ENCODE assay signal across 21 cellular contexts in the genomic region with DNA sequence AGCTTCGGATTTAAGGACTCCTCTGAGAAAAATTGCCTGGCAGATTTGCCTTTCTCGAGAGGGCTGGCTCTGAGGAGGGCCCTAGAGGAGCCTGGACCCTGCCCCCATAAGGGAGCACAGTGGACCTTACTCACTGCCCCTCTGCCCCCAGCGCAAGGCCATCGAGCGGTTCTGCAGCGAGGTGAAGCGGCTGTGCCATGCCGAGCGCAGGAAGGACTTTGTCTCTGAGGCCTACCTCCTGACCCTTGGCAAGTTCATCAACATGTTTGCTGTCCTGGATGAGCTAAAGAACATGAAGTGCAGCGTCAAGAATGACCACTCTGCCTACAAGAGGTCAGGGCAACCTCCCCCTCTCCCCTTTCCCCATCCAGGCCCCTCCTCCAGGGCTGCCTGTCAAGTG. TPM values are rescaled to one million over a fixed set of nuclear protein-coding genes. Genes with fewer than 3 reads are reported as not detected.
DNase-seq lines count a peak whose midpoint lies in the region; ATAC-seq, FAIRE-seq and TF ChIP-seq lines count a peak whose summit lies in the region.
"Had no signal": no experiment of that assay in that cellular context is flagged by ENCODE, and none has a peak within 500 bp of the region (broad histone marks: within the 10 kb centered on the region; RNA-seq: fewer than 3 reads in every experiment).

No MANE protein-coding gene starts in this region.

- H3K79me1 ChIP-seq in neuronal stem cell (ENCODE audit: low read depth, low read length): no peaks in the 10 kb centered on the region

- H3K4me3 Mint-ChIP-seq in activated CD4-positive, alpha-beta T cell treated with anti-CD3 and anti-CD28 coated beads for 36 hours: no peak overlapping the region
- no peak overlapping the region for H3K4me3 Mint-ChIP-seq in T-helper 17 cell

- TF ChIP-seq POLR2A in HepG2 (IDR thresholded peaks at IDR 0.05; ENCODE audit: insufficient read depth in 1 of 2, low read depth in 2 of 2, low read length in 2 of 2): no peak

- H4K8ac ChIP-seq in neuronal stem cell (ENCODE audit: low read depth, low read length): no peak overlapping the region

- H3K27me3 ChIP-seq in HepG2 (ENCODE audit: control insufficient read depth in 1 of 2, insufficient read depth in 2 of 2, low read length in 2 of 2): no peaks in the 10 kb centered on the region
- H3K27me3 ChIP-seq in neuronal stem cell (ENCODE audit: control insufficient read depth in 3 of 3, insufficient read depth in 3 of 3, low read depth in 1 of 3, low read length in 3 of 3): no peaks in the 10 kb centered on the region
- no peaks in the 10 kb centered on the region for H3K27me3 ChIP-seq in WERI-Rb-1 (ENCODE audit: insufficient read depth, low read depth, severe bottlenecking)

- H3K79me2 ChIP-seq in HepG2 (ENCODE audit: insufficient read depth, low read length): no peaks in the 10 kb centered on the region

- H3K4me1 Mint-ChIP-seq in activated CD4-positive, alpha-beta T cell treated with anti-CD3 and anti-CD28 coated beads for 36 hours: peaks cover 42% of the 10 kb centered on the region
- peaks cover 49% of the 10 kb centered on the region for H3K4me1 Mint-ChIP-seq in T-helper 17 cell

- no peak overlapping the region for H3K14ac ChIP-seq in neuronal stem cell (ENCODE audit: low read length)

- no peak for TF ChIP-seq CTCF in HepG2 (CRISPR knock-in tag; IDR thresholded peaks at IDR 0.05)
- TF ChIP-seq CTCF in WERI-Rb-1 (IDR thresholded peaks at IDR 0.05; ENCODE audit: low read depth, low read length): no peak

- H3K36me3 Mint-ChIP-seq in activated CD4-positive, alpha-beta T cell treated with anti-CD3 and anti-CD28 coated beads for 36 hours (ENCODE audit: low read depth): peaks cover 76% of the 10 kb centered on the region
- peaks cover 9% of the 10 kb centered on the region for H3K36me3 Mint-ChIP-seq in T-helper 17 cell (ENCODE audit: low read depth)

- TF ChIP-seq EP300 in HepG2 (IDR thresholded peaks at IDR 0.05; ENCODE audit: low read depth in 2 of 2, low read length in 2 of 2) (no peak), HepG2 (CRISPR knock-in tag; IDR thresholded peaks at IDR 0.05; ENCODE audit: borderline replicate concordance) (no peak)

- no peak for ATAC-seq in activated CD4-positive, alpha-beta T cell treated with anti-CD3 and anti-CD28 coated beads for 36 hours
- ATAC-seq in T-helper 17 cell: no peak
- ATAC-seq in HepG2: no peak; the same call in 2 of the 3 replicates
- no peak for ATAC-seq in GM19035 (IDR thresholded peaks at IDR 0.05; ENCODE audit: unreplicated experiment)
- ATAC-seq in HG02970 (IDR thresholded peaks at IDR 0.05; ENCODE audit: low FRiP score, unreplicated experiment): no peak

- peak overlapping the region; percentile 38 for H3K27ac ChIP-seq in HepG2 (ENCODE audit: extremely low read length, insufficient read depth, low read length)
- no peak overlapping the region for H3K27ac ChIP-seq in neuronal stem cell (replicated peaks; ENCODE audit: low read length)
- no peak overlapping the region for H3K27ac ChIP-seq in WERI-Rb-1
- H3K27ac ChIP-seq: 22Rv1 had no signal

- H2BK12ac ChIP-seq in neuronal stem cell (ENCODE audit: low read length): no peak overlapping the region

- peaks cover 8 to 23% of the 10 kb centered on the region in 2 experiments; a peak in 4 of 5 replicates for H3K36me3 ChIP-seq in HepG2 (replicated peaks in 1 of 2; ENCODE audit: control insufficient read depth in 1 of 2, insufficient read depth in 2 of 2, low read length in 2 of 2)
- peaks cover 21 to 97% of the 10 kb centered on the region in 2 donors for H3K36me3 ChIP-seq in neuronal stem cell (replicated peaks in 1 of 2; ENCODE audit: control insufficient read depth in 2 of 2, insufficient read depth in 2 of 2, low read length in 2 of 2)
- H3K36me3 ChIP-seq in WERI-Rb-1: peaks cover 58% of the 10 kb centered on the region

- FAIRE-seq in HepG2 (lab: Jason Lieb, UNC): no peak
- FAIRE-seq: G401.6, RCC 7860 had no signal

- H3K4me2 ChIP-seq in HepG2 (ENCODE audit: low read depth, low read length) (no peak overlapping the region), neuronal stem cell (ENCODE audit: insufficient read depth, low read length, poor library complexity, severe bottlenecking) (no peak overlapping the region)

- no peak for DNase-seq in activated CD4-positive, alpha-beta T cell treated with anti-CD3 and anti-CD28 coated beads for 36 hours
- DNase-seq in activated CD4-positive, alpha-beta T cell treated with anti-CD3 and anti-CD28 coated beads, Interleukin-2, amount 50 U/mL, for 48 hours: no peak
- no peak for DNase-seq in T-helper 17 cell
- no peak for DNase-seq in HepG2 (ENCODE audit: low spot score)
- DNase-seq in neuronal stem cell (ENCODE audit: low spot score): no peak
- DNase-seq in WERI-Rb-1: no peak
- DNase-seq: DND-41, HCEC 1CT, KBM-7, MV-4-11, NCI-H1417, NCI-H1930, NCI-H2171, NCI-H446, NCI-H69, Right ventricle myocardium superior had no signal

- H3K4me3 ChIP-seq in HepG2 (replicated peaks in 1 of 3; ENCODE audit: insufficient read depth in 1 of 3, low read depth in 2 of 3, low read length in 3 of 3) (no peak overlapping the region), neuronal stem cell (ENCODE audit: low read length in 2 of 2) (no peak overlapping the region), WERI-Rb-1 (ENCODE audit: low read depth, low read length) (no peak overlapping the region)

- CTCF ChIA-PET in activated CD4-positive, alpha-beta T cell treated with anti-CD3 and anti-CD28 coated beads for 36 hours (lab: Charles Lee): interaction anchor here (0.6 to 3.6 kb wide), 6 partner anchors 21 to 60 kb away, joined by 3 to 19 read pairs (median 3); no protein-coding TSS in a partner anchor
- CTCF ChIA-PET in HepG2 (lab: Yijun Ruan, JAX; ENCODE audit: low intra/inter-chr PET ratio, low total read pairs): no interaction called here

- peak overlapping the region; percentile 47 for H3K27ac Mint-ChIP-seq in activated CD4-positive, alpha-beta T cell treated with anti-CD3 and anti-CD28 coated beads for 36 hours
- peak overlapping the region; percentile 95 for H3K27ac Mint-ChIP-seq in T-helper 17 cell

- in situ Hi-C loops in HepG2 (cut with HindIII; ENCODE audit: extremely low pct_ligation_motif_present, low pct_unique_long_range_greater_than_20kb): no loop called here

- H2BK15ac ChIP-seq in neuronal stem cell (ENCODE audit: low read length): no peak overlapping the region

- no peaks in the 10 kb centered on the region for H3K9me3 Mint-ChIP-seq in activated CD4-positive, alpha-beta T cell treated with anti-CD3 and anti-CD28 coated beads for 36 hours (ENCODE audit: low read depth)

- no peak for TF ChIP-seq RAD21 in HepG2 (CRISPR knock-in tag; IDR thresholded peaks at IDR 0.05)

- no peak overlapping the region for H2AK5ac ChIP-seq in neuronal stem cell (ENCODE audit: low read depth, low read length)

- no peak overlapping the region for H2BK5ac ChIP-seq in neuronal stem cell (ENCODE audit: low read length)

- H3K4me1 ChIP-seq in HepG2 (ENCODE audit: insufficient read depth, low read length) (0 out of 2 replicates have a peak, but pooled peaks cover 7% of the 10 kb centered on the region), neuronal stem cell (ENCODE audit: control insufficient read depth in 2 of 2, insufficient read depth in 1 of 2, low read depth in 1 of 2, low read length in 2 of 2) (no peaks in the 10 kb centered on the region)

- no peak overlapping the region for H3K23ac ChIP-seq in neuronal stem cell (ENCODE audit: low read depth, low read length, poor library complexity)

- no peak overlapping the region for H3K9ac ChIP-seq in HepG2 (ENCODE audit: insufficient read depth, low read depth, low read length)
- peak overlapping the region; percentile 1 for H3K9ac ChIP-seq in neuronal stem cell (ENCODE audit: low read depth, low read length, poor library complexity)

- intact Hi-C loops in activated CD4-positive, alpha-beta T cell treated with anti-CD3 and anti-CD28 coated beads for 36 hours (cut with DNase I, micrococcal nuclease): no loop called here
- intact Hi-C loops in HepG2 (cut with micrococcal nuclease; ENCODE audit: unreplicated experiment): no loop called here

- H3K9me3 ChIP-seq in T-helper 17 cell (ENCODE audit: control insufficient read depth, low read length, poor library complexity, severe bottlenecking): no peaks in the 10 kb centered on the region
- H3K9me3 ChIP-seq in HepG2 (ENCODE audit: low read length): no peaks in the 10 kb centered on the region
- H3K9me3 ChIP-seq in neuronal stem cell (replicated peaks in 1 of 2; ENCODE audit: control insufficient read depth in 2 of 2, insufficient read depth in 1 of 2, low read depth in 1 of 2, low read length in 2 of 2): no peaks in the 10 kb centered on the region
- H3K9me3 ChIP-seq in WERI-Rb-1 (ENCODE audit: severe bottlenecking): no peaks in the 10 kb centered on the region

- POLR2A ChIA-PET in activated CD4-positive, alpha-beta T cell treated with anti-CD3 and anti-CD28 coated beads for 36 hours (lab: Charles Lee): interaction anchor here (0.5 to 0.6 kb wide), 2 partner anchors 56 to 111 kb away, joined by 3 read pairs; no protein-coding TSS in a partner anchor
- POLR2A ChIA-PET in HepG2 (lab: Yijun Ruan, JAX): no interaction called here

- no peaks in the 10 kb centered on the region for H3K27me3 Mint-ChIP-seq in activated CD4-positive, alpha-beta T cell treated with anti-CD3 and anti-CD28 coated beads for 36 hours
- H3K27me3 Mint-ChIP-seq in T-helper 17 cell: no peaks in the 10 kb centered on the region

- no peak overlapping the region for H4K91ac ChIP-seq in neuronal stem cell (ENCODE audit: low read depth, low read length, poor library complexity)

- no peaks in the 10 kb centered on the region for H4K20me1 ChIP-seq in HepG2 (ENCODE audit: insufficient read depth, low read length)

- no peak overlapping the region for H2AFZ ChIP-seq in HepG2 (ENCODE audit: low read length)
- H2AFZ ChIP-seq in neuronal stem cell (ENCODE audit: low read length): no peak overlapping the region

- no peak overlapping the region for H3K18ac ChIP-seq in neuronal stem cell (ENCODE audit: low read length)

- H3K4ac ChIP-seq in neuronal stem cell (ENCODE audit: low read length): no peak overlapping the region

- 71% methylated on average over 2 of the region's 10 CpGs for WGBS in HepG2 (ENCODE audit: low lambda C conversion rate)
- WGBS in neuronal stem cell (ENCODE audit: extremely low coverage in 2 of 2, insufficient read length in 2 of 2, insufficient replicate concordance in 1 of 2), 2 donors: no CpG with 5 or more reads among the region's 10 CpGs

- H2BK120ac ChIP-seq in neuronal stem cell (ENCODE audit: low read depth, low read length): no peak overlapping the region

- no TSS peak for BruUV-seq in HepG2 (replicated peaks; lab: Mats Ljungman, UMichigan)

RNA-seq across cellular contexts. Expression of a gene that starts 34.6 kb away (rescaled TPM):
- total RNA-seq in activated CD4-positive, alpha-beta T cell treated with anti-CD3 and anti-CD28 coated beads for 36 hours: 100 to 1,000 TPM; 277 to 526 TPM
- total RNA-seq in T-helper 17 cell: 100 to 1,000 TPM; 363 to 389 TPM
- 30.3 and 40.2 TPM in 2 replicates for total RNA-seq in HepG2 (2016; rRNA removed; fragmentation: Illumina TruSeq; extraction: Trizol)
- total RNA-seq in HepG2 (2016; cell fraction: cytosol; rRNA removed; fragmentation: Illumina TruSeq; extraction: Trizol; ENCODE audit: low read depth): 13.4 and 13.7 TPM in 2 replicates
- 28.6 and 32.7 TPM in 2 replicates for total RNA-seq in HepG2 (2016; cell fraction: insoluble cytoplasmic fraction; rRNA removed; fragmentation: Illumina TruSeq; extraction: Trizol)
- total RNA-seq in HepG2 (2016; cell fraction: membrane; rRNA removed; fragmentation: Illumina TruSeq; extraction: Trizol): 33.5 TPM in 2 replicates
- total RNA-seq in HepG2 (2016; cell fraction: nucleus; rRNA removed; fragmentation: Illumina TruSeq; extraction: Trizol): 25.4 and 29.9 TPM in 2 replicates
- 22.5 and 22.6 TPM in 2 replicates for polyA plus RNA-seq in HepG2 (2011; rRNA removed)
- 20.3 and 24.1 TPM in 2 replicates for polyA plus RNA-seq in HepG2 (2011; cell fraction: cytosol; rRNA removed)
- 61.6 and 72.0 TPM in 2 replicates for polyA plus RNA-seq in HepG2 (2011; cell fraction: nucleus; rRNA removed)
- polyA plus RNA-seq in HepG2 (2012): 43.3 and 45.5 TPM in 2 replicates
- polyA plus RNA-seq in HepG2 (2016; cell fraction: cytosol; fragmentation: Illumina TruSeq; extraction: Trizol; ENCODE audit: low read depth): 14.6 and 15.8 TPM in 2 replicates
- polyA plus RNA-seq in HepG2 (2016; cell fraction: insoluble cytoplasmic fraction; fragmentation: Illumina TruSeq; extraction: Trizol; ENCODE audit: low read depth): 39.1 and 48.8 TPM in 2 replicates
- 33.6 and 33.7 TPM in 2 replicates for polyA plus RNA-seq in HepG2 (2016; cell fraction: membrane; fragmentation: Illumina TruSeq; extraction: Trizol; ENCODE audit: low read depth)
- polyA plus RNA-seq in HepG2 (2016; cell fraction: nucleus; fragmentation: Illumina TruSeq; extraction: Trizol; ENCODE audit: insufficient read depth, low read depth): 31.7 and 39.3 TPM in 2 replicates
- polyA minus RNA-seq in HepG2 (2011; rRNA and poly(A)+ RNA removed; ENCODE audit: low replicate concordance): 17.9 and 70.5 TPM in 2 replicates
- 16.3 and 22.5 TPM in 2 replicates for polyA minus RNA-seq in HepG2 (2011; cell fraction: cytosol; rRNA and poly(A)+ RNA removed)
- 55.0 and 64.3 TPM in 2 replicates for polyA minus RNA-seq in HepG2 (2011; cell fraction: nucleus; rRNA and poly(A)+ RNA removed)
- polyA plus RNA-seq in neuronal stem cell (2013, experiment 1 of 2): 64.7 TPM
- 63.6 TPM for polyA plus RNA-seq in neuronal stem cell (2013, experiment 2 of 2)

Comparison
In these comparisons a context has a peak if more than half of its experiments do, and no peak if none do; other contexts are left out.
1. RNA of a gene that starts 34.6 kb away (total RNA-seq): 277 to 526 TPM in activated CD4-positive, alpha-beta T cell treated with anti-CD3 and anti-CD28 coated beads for 36 hours and 363 to 389 TPM in T-helper 17 cell; 13.4 to 40.2 TPM in HepG2; every median in the first group is over 4 times any median in the second.